ENCODE assay signal across 1 cellular context in genomic region chr1:16631248-16632043, GRCh38.
TF ChIP-seq lines count a peak whose summit lies in the region.

No MANE protein-coding gene starts in this region.

TF ChIP-seq in HepG2, 621 proteins besides CTCF, POLR2A, EP300 and RAD21 (continued from another document and continues in another):
- TF ChIP-seq ATRX (CRISPR knock-in tag; IDR thresholded peaks at IDR 0.05; ENCODE audit: borderline replicate concordance) (no peak), DR1 (CRISPR knock-in tag; IDR thresholded peaks at IDR 0.05) (0 out of 2 replicates have a peak, but pooled peaks have one; percentile 25), SIX1 (CRISPR knock-in tag; IDR thresholded peaks at IDR 0.05; ENCODE audit: borderline replicate concordance) (no peak), KLF15 (CRISPR knock-in tag; IDR thresholded peaks at IDR 0.05; ENCODE audit: borderline replicate concordance) (no peak), ZC3H4 (CRISPR knock-in tag; IDR thresholded peaks at IDR 0.05; ENCODE audit: borderline replicate concordance) (no peak), BRD4 (CRISPR knock-in tag; IDR thresholded peaks at IDR 0.05) (no peak), ZNF513 (CRISPR knock-in tag; conservative IDR thresholded peaks at IDR 0.05) (no peak), TAF1 (CRISPR knock-in tag; IDR thresholded peaks at IDR 0.05) (peak; percentile 26; the same call in 1 of the 2 replicates), FOXP1 (IDR thresholded peaks at IDR 0.05) (0 out of 2 replicates have a peak, but pooled peaks have one; percentile 12), FOXP1 (CRISPR knock-in tag; IDR thresholded peaks at IDR 0.05) (no peak), RFX3 (CRISPR knock-in tag; IDR thresholded peaks at IDR 0.05) (no peak), RBM22 (optimal IDR thresholded peaks at IDR 0.05; ENCODE audit: low read length) (peak; percentile 20), ZNF407 (CRISPR knock-in tag; IDR thresholded peaks at IDR 0.05; ENCODE audit: not compliant biosample characterization) (no peak), SMAD3 (CRISPR knock-in tag; IDR thresholded peaks at IDR 0.05) (no peak), ZFP62 (CRISPR knock-in tag; IDR thresholded peaks at IDR 0.05) (no peak), FOXK1 (CRISPR knock-in tag; IDR thresholded peaks at IDR 0.05; ENCODE audit: borderline replicate concordance, low read depth) (no peak), ARID4A (CRISPR knock-in tag; IDR thresholded peaks at IDR 0.05; ENCODE audit: borderline replicate concordance) (no peak), PHB2 (IDR thresholded peaks at IDR 0.05; ENCODE audit: partially characterized antibody) (no peak), SOX13 (IDR thresholded peaks at IDR 0.05) (no peak), SOX13 (CRISPR knock-in tag; conservative IDR thresholded peaks at IDR 0.05 in 1 of 2, IDR thresholded peaks at IDR 0.05 in 1 of 2) (no peak), ZNF446 (CRISPR knock-in tag; IDR thresholded peaks at IDR 0.05) (no peak), PHF8 (CRISPR knock-in tag; IDR thresholded peaks at IDR 0.05) (no peak), EED (CRISPR knock-in tag; IDR thresholded peaks at IDR 0.05) (no peak), ETV5 (CRISPR knock-in tag; IDR thresholded peaks at IDR 0.05; ENCODE audit: borderline replicate concordance) (no peak), SPEN (CRISPR knock-in tag; IDR thresholded peaks at IDR 0.05; ENCODE audit: low read depth) (no peak), ZNF737 (CRISPR knock-in tag; IDR thresholded peaks at IDR 0.05; ENCODE audit: borderline replicate concordance) (no peak), MZF1 (CRISPR knock-in tag; IDR thresholded peaks at IDR 0.05; ENCODE audit: borderline replicate concordance) (no peak), ZNF567 (CRISPR knock-in tag; IDR thresholded peaks at IDR 0.05; ENCODE audit: borderline replicate concordance) (no peak), WIZ (CRISPR knock-in tag; IDR thresholded peaks at IDR 0.05) (no peak), ATF7-NPFF (CRISPR knock-in tag; IDR thresholded peaks at IDR 0.05; ENCODE audit: low read depth) (0 out of 2 replicates have a peak, but pooled peaks have one; percentile 25), PRMT3 (CRISPR knock-in tag; IDR thresholded peaks at IDR 0.05; ENCODE audit: borderline replicate concordance, low read depth) (no peak), GFI1 (CRISPR knock-in tag; IDR thresholded peaks at IDR 0.05; ENCODE audit: borderline replicate concordance) (no peak), GMEB2 (CRISPR knock-in tag; IDR thresholded peaks at IDR 0.05; ENCODE audit: low read depth) (no peak), ZBTB3 (CRISPR knock-in tag; IDR thresholded peaks at IDR 0.05; ENCODE audit: borderline replicate concordance, low read depth) (no peak)
- TF ChIP-seq, protein P1, sequence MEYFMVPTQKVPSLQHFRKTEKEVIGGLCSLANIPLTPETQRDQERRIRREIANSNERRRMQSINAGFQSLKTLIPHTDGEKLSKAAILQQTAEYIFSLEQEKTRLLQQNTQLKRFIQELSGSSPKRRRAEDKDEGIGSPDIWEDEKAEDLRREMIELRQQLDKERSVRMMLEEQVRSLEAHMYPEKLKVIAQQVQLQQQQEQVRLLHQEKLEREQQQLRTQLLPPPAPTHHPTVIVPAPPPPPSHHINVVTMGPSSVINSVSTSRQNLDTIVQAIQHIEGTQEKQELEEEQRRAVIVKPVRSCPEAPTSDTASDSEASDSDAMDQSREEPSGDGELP (IDR thresholded peaks at IDR 0.05; ENCODE audit: borderline replicate concordance, low read depth) = no peak
- TF ChIP-seq, protein P2, sequence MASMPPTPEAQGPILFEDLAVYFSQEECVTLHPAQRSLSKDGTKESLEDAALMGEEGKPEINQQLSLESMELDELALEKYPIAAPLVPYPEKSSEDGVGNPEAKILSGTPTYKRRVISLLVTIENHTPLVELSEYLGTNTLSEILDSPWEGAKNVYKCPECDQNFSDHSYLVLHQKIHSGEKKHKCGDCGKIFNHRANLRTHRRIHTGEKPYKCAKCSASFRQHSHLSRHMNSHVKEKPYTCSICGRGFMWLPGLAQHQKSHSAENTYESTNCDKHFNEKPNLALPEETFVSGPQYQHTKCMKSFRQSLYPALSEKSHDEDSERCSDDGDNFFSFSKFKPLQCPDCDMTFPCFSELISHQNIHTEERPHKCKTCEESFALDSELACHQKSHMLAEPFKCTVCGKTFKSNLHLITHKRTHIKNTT (CRISPR knock-in tag; IDR thresholded peaks at IDR 0.05) = no peak
- TF ChIP-seq, protein P3, sequence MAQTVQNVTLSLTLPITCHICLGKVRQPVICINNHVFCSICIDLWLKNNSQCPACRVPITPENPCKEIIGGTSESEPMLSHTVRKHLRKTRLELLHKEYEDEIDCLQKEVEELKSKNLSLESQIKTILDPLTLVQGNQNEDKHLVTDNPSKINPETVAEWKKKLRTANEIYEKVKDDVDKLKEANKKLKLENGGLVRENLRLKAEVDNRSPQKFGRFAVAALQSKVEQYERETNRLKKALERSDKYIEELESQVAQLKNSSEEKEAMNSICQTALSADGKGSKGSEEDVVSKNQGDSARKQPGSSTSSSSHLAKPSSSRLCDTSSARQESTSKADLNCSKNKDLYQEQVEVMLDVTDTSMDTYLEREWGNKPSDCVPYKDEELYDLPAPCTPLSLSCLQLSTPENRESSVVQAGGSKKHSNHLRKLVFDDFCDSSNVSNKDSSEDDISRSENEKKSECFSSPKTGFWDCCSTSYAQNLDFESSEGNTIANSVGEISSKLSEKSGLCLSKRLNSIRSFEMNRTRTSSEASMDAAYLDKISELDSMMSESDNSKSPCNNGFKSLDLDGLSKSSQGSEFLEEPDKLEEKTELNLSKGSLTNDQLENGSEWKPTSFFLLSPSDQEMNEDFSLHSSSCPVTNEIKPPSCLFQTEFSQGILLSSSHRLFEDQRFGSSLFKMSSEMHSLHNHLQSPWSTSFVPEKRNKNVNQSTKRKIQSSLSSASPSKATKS (CRISPR knock-in tag; IDR thresholded peaks at IDR 0.05) = no peak
- TF ChIP-seq, protein P4, sequence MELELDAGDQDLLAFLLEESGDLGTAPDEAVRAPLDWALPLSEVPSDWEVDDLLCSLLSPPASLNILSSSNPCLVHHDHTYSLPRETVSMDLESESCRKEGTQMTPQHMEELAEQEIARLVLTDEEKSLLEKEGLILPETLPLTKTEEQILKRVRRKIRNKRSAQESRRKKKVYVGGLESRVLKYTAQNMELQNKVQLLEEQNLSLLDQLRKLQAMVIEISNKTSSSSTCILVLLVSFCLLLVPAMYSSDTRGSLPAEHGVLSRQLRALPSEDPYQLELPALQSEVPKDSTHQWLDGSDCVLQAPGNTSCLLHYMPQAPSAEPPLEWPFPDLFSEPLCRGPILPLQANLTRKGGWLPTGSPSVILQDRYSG (CRISPR knock-in tag; IDR thresholded peaks at IDR 0.05) = no peak
- TF ChIP-seq, protein P5, sequence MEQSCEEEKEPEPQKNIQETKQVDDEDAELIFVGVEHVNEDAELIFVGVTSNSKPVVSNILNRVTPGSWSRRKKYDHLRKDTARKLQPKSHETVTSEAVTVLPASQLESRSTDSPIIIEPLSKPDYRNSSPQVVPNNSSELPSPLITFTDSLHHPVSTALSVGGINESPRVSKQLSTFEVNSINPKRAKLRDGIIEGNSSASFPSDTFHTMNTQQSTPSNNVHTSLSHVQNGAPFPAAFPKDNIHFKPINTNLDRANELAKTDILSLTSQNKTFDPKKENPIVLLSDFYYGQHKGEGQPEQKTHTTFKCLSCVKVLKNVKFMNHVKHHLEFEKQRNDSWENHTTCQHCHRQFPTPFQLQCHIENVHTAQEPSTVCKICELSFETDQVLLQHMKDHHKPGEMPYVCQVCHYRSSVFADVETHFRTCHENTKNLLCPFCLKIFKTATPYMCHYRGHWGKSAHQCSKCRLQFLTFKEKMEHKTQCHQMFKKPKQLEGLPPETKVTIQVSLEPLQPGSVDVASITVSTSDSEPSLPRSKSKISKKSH (CRISPR knock-in tag; IDR thresholded peaks at IDR 0.05; ENCODE audit: borderline replicate concordance) = peak; percentile 61; the same call in 1 of the 2 replicates
